ENCODE assay signal across 8 cellular contexts in genomic region chr9:41359116-41359515, GRCh38.
DNase-seq lines count a peak whose midpoint lies in the region; ATAC-seq, FAIRE-seq and TF ChIP-seq lines count a peak whose summit lies in the region.
"Not testable (repeated sequence)": the region's sequence is repeated elsewhere in the genome, so short reads cannot be mapped to it uniquely, and the experiment has no call there.

No MANE protein-coding gene starts in this region.

- WGBS in endodermal cell (ENCODE audit: insufficient coverage in 1 of 2, insufficient read length in 1 of 2), 2 experiments, result 6 to 13% methylated on average over 8 to 12 of the region's 27 CpGs
- WGBS in pancreas, 2 donors, result 1% methylated on average over 16 of the region's 27 CpGs; no CpG with 5 or more reads in 1 of the 2 donors
- WGBS in tibial nerve, 2 donors, result 1% methylated on average over 15 to 18 of the region's 27 CpGs

- not testable (repeated sequence) for H3K4me1 ChIP-seq in ES-I3 (ENCODE audit: insufficient read depth, low read length); SJCRH30; endodermal cell (ENCODE audit: control insufficient read depth, insufficient read depth, low read length); kidney (ENCODE audit: control insufficient read depth in 1 of 2, insufficient read depth in 1 of 2, low read depth in 1 of 2, low read length in 2 of 2); pancreas; tibial nerve

- TF ChIP-seq CTCF in endodermal cell (conservative IDR thresholded peaks at IDR 0.05); kidney (IDR thresholded peaks at IDR 0.05; ENCODE audit: borderline replicate concordance, extremely low read depth, insufficient read depth); pancreas (IDR thresholded peaks at IDR 0.05); tibial nerve (IDR thresholded peaks at IDR 0.05): not testable (repeated sequence)

- not testable (repeated sequence) for H3K27me3 ChIP-seq in SJCRH30; endodermal cell (ENCODE audit: control insufficient read depth, insufficient read depth, low read length, poor library complexity, severe bottlenecking); pancreas; tibial nerve

- in situ Hi-C loops in KBM-7 (cut with MboI; ENCODE audit: low pct_unique_long_range_greater_than_20kb, low sequenced_read_pairs), result not testable (repeated sequence)

- H3K9me3 Mint-ChIP-seq in activated T-helper 2 cell treated with anti-CD3 and anti-CD28 coated beads, Interferon-gamma antibody, Interleukin-2, Interleukin-4, amounts not matched to agents 10 μg/mL and 5 μg/mL and 100 μg/mL, durations not matched to agents 14 hours and 24 hours and 36 hours, result not testable (repeated sequence)
- H3K9me3 Mint-ChIP-seq in endodermal cell, result peaks cover 13% of the 10 kb centered on the region

- peak overlapping the region; percentile 58; the same call in 1 of the 2 replicates for H3K9ac ChIP-seq in ES-I3 (ENCODE audit: low read depth, low read length)
- peak overlapping the region; percentile 15 for H3K9ac ChIP-seq in endodermal cell (ENCODE audit: extremely low read depth, low read length, poor library complexity, severe bottlenecking)
- H3K9ac ChIP-seq in kidney (ENCODE audit: low read length in 2 of 2), result peak overlapping the region in 1 of 2 donors; percentile 67

- TF ChIP-seq EP300 in tibial nerve (IDR thresholded peaks at IDR 0.05), result not testable (repeated sequence)

- not testable (repeated sequence) for FAIRE-seq in kidney (lab: Jason Lieb, UNC); pancreas (lab: Jason Lieb, UNC)

- peak in 3 of 4 donors; percentile 70 to 95 (median 92) for ATAC-seq in pancreas

- not testable (repeated sequence) for H3K27me3 Mint-ChIP-seq in activated T-helper 2 cell treated with anti-CD3 and anti-CD28 coated beads, Interferon-gamma antibody, Interleukin-2, Interleukin-4, amounts not matched to agents 10 μg/mL and 5 μg/mL and 100 μg/mL, durations not matched to agents 14 hours and 24 hours and 36 hours (ENCODE audit: low read depth); endodermal cell (ENCODE audit: insufficient read depth)

- H3K36me3 ChIP-seq in ES-I3 (ENCODE audit: insufficient read depth, low read length); SJCRH30; endodermal cell (ENCODE audit: control insufficient read depth, insufficient read depth, low read length); kidney (ENCODE audit: control insufficient read depth in 1 of 2, insufficient read depth in 2 of 2, low read length in 2 of 2); pancreas; tibial nerve: not testable (repeated sequence)

- H3K27ac ChIP-seq in SJCRH30 (peak overlapping the region; percentile 58), kidney (ENCODE audit: low read depth in 2 of 2, low read length in 2 of 2) (peak overlapping the region in 1 of 2 donors; percentile 69), pancreas (peak overlapping the region in 3 of 4 donors; percentile 65 to 83 (median 81)), tibial nerve (peak overlapping the region in 3 of 4 donors; percentile 75 to 84 (median 80))
- H3K27ac ChIP-seq in endodermal cell (ENCODE audit: low read depth, low read length), result not testable (repeated sequence)

- not testable (repeated sequence) for TF ChIP-seq POLR2A in tibial nerve (IDR thresholded peaks at IDR 0.05)

- DNase-seq in KBM-7, result peak; percentile 58
- DNase-seq in SJCRH30, result peak; percentile 26 to 38
- DNase-seq in activated T-helper 2 cell treated with anti-CD3 and anti-CD28 coated beads, Interferon-gamma antibody, Interleukin-2, Interleukin-4, amounts not matched to agents 10 μg/mL and 5 μg/mL and 100 μg/mL, durations not matched to agents 14 hours and 24 hours and 36 hours (ENCODE audit: low spot score), result not testable (repeated sequence)
- DNase-seq in endodermal cell, result peak; percentile 57
- peak; percentile 76 for DNase-seq in kidney
- peak in 5 of 6 donors; percentile 16 to 76 (median 47) for DNase-seq in pancreas
- DNase-seq in tibial nerve (ENCODE audit: low spot score in 2 of 2), result peak in 1 of 2 donors; percentile 12

- H3K36me3 Mint-ChIP-seq in activated T-helper 2 cell treated with anti-CD3 and anti-CD28 coated beads, Interferon-gamma antibody, Interleukin-2, Interleukin-4, amounts not matched to agents 10 μg/mL and 5 μg/mL and 100 μg/mL, durations not matched to agents 14 hours and 24 hours and 36 hours (ENCODE audit: low read depth); endodermal cell (ENCODE audit: low read depth): not testable (repeated sequence)

- peak overlapping the region; percentile 100 for H3K4me3 Mint-ChIP-seq in activated T-helper 2 cell treated with anti-CD3 and anti-CD28 coated beads, Interferon-gamma antibody, Interleukin-2, Interleukin-4, amounts not matched to agents 10 μg/mL and 5 μg/mL and 100 μg/mL, durations not matched to agents 14 hours and 24 hours and 36 hours (ENCODE audit: low read depth)
- peak overlapping the region; percentile 74 for H3K4me3 Mint-ChIP-seq in endodermal cell

- H3K27ac Mint-ChIP-seq in activated T-helper 2 cell treated with anti-CD3 and anti-CD28 coated beads, Interferon-gamma antibody, Interleukin-2, Interleukin-4, amounts not matched to agents 10 μg/mL and 5 μg/mL and 100 μg/mL, durations not matched to agents 14 hours and 24 hours and 36 hours, result peak overlapping the region; percentile 97
- H3K27ac Mint-ChIP-seq in endodermal cell, result not testable (repeated sequence)

- not testable (repeated sequence) for H3K4me1 Mint-ChIP-seq in activated T-helper 2 cell treated with anti-CD3 and anti-CD28 coated beads, Interferon-gamma antibody, Interleukin-2, Interleukin-4, amounts not matched to agents 10 μg/mL and 5 μg/mL and 100 μg/mL, durations not matched to agents 14 hours and 24 hours and 36 hours (ENCODE audit: low read depth); endodermal cell

- peak overlapping the region; percentile 71 for H3K4me3 ChIP-seq in SJCRH30
- peak overlapping the region; percentile 75 for H3K4me3 ChIP-seq in endodermal cell (ENCODE audit: low read length)
- H3K4me3 ChIP-seq in kidney (ENCODE audit: low read length in 2 of 2), result peak overlapping the region; percentile 67 to 69
- H3K4me3 ChIP-seq in pancreas, result peak overlapping the region; percentile 36 to 72 (median 42)
- peak overlapping the region; percentile 40 to 74 (median 72) for H3K4me3 ChIP-seq in tibial nerve

- intact Hi-C loops in activated T-helper 2 cell treated with anti-CD3 and anti-CD28 coated beads, Interferon-gamma antibody, Interleukin-2, Interleukin-4, amounts not matched to agents 10 μg/mL and 5 μg/mL and 100 μg/mL, durations not matched to agents 14 hours and 24 hours and 36 hours (cut with micrococcal nuclease); kidney (cut with DNase I); pancreas (cut with DNase I): not testable (repeated sequence)

- H3K9me3 ChIP-seq in ES-I3 (ENCODE audit: control insufficient read depth, insufficient read depth, low read length); SJCRH30 (replicated peaks); endodermal cell (ENCODE audit: control insufficient read depth, low read length); kidney (ENCODE audit: control insufficient read depth in 1 of 2, low read length in 2 of 2); pancreas; tibial nerve: not testable (repeated sequence)
